In genomic region chr2:226155476-226155875, GRCh38 we compare ENCODE assay signal across 1 cellular context.
TF ChIP-seq lines count a peak whose summit lies in the region.

No MANE protein-coding gene starts in this region.

TF ChIP-seq in IMR-90, 13 proteins besides CTCF, POLR2A, EP300 and RAD21:
- TF ChIP-seq RCOR1 (IDR thresholded peaks at IDR 0.05; ENCODE audit: insufficient replicate concordance, low read length) (no peak), ELK1 (IDR thresholded peaks at IDR 0.05; ENCODE audit: borderline replicate concordance, low read depth, low read length) (no peak), CEBPB (IDR thresholded peaks at IDR 0.05; ENCODE audit: low read depth, low read length) (no peak), BHLHE40 (IDR thresholded peaks at IDR 0.05; ENCODE audit: low read depth, low read length) (no peak), CHD1 (IDR thresholded peaks at IDR 0.05; ENCODE audit: low read depth, low read length) (no peak), MAFK (IDR thresholded peaks at IDR 0.05; ENCODE audit: low read depth, low read length) (no peak), NFE2L2 (IDR thresholded peaks at IDR 0.05; ENCODE audit: low read depth, low read length) (no peak), MXI1 (IDR thresholded peaks at IDR 0.05; ENCODE audit: borderline replicate concordance, low read depth, low read length) (no peak), SMC3 (IDR thresholded peaks at IDR 0.05; ENCODE audit: low read depth, low read length) (no peak), FOS (IDR thresholded peaks at IDR 0.05; ENCODE audit: low read depth, low read length) (no peak)
- TF ChIP-seq, protein P1, sequence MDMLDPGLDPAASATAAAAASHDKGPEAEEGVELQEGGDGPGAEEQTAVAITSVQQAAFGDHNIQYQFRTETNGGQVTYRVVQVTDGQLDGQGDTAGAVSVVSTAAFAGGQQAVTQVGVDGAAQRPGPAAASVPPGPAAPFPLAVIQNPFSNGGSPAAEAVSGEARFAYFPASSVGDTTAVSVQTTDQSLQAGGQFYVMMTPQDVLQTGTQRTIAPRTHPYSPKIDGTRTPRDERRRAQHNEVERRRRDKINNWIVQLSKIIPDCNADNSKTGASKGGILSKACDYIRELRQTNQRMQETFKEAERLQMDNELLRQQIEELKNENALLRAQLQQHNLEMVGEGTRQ (IDR thresholded peaks at IDR 0.05; ENCODE audit: low read depth, low read length), result no peak
